In genomic region chr11:6393989-6394670, GRCh38 we compare ENCODE assay signal across 32 cellular contexts. TPM values are rescaled to one million over a fixed set of nuclear protein-coding genes. Genes with fewer than 3 reads are reported as not detected.
DNase-seq lines count a peak whose midpoint lies in the region; ATAC-seq and TF ChIP-seq lines count a peak whose summit lies in the region.
"Had no signal": no experiment of that assay in that cellular context is flagged by ENCODE, and none has a peak within 500 bp of the region (broad histone marks: within the 10 kb centered on the region; RNA-seq: fewer than 3 reads in every experiment).

No MANE protein-coding gene starts in this region.

- no peak for ATAC-seq in activated naive CD4-positive, alpha-beta T cell treated with anti-CD3 and anti-CD28 coated beads, Interleukin-2, amount 50 U/mL, for 72 hours
- no peak for ATAC-seq in HG02759 (IDR thresholded peaks at IDR 0.05; ENCODE audit: unreplicated experiment)
- ATAC-seq: activated CD4-positive, alpha-beta T cell treated with anti-CD3 and anti-CD28 coated beads for 36 hours; activated T-cell treated with anti-CD3 and anti-CD28 coated beads, Interleukin-2, amount 50 U/mL, for 72 hours; foreskin keratinocyte; heart right ventricle; HepG2; sciatic nerve had no signal

- H3K4me1 Mint-ChIP-seq in activated naive CD4-positive, alpha-beta T cell treated with anti-CD3 and anti-CD28 coated beads, Interleukin-2, amount 10 ng/mL, durations not matched to agents 7 days and 5 days = peaks cover 42% of the 10 kb centered on the region
- peaks cover 32% of the 10 kb centered on the region for H3K4me1 Mint-ChIP-seq in chondrocyte (ENCODE audit: low read depth)

- CTCF ChIA-PET in activated naive CD4-positive, alpha-beta T cell treated with anti-CD3 and anti-CD28 coated beads, Interleukin-2, amount 10 ng/mL, durations not matched to agents 7 days and 5 days (lab: Charles Lee) = interaction anchor here (1.4 to 4.3 kb wide), 3 partner anchors 8 to 40 kb away, joined by 4 to 22 read pairs (median 6); no protein-coding TSS in a partner anchor

- H3K27ac Mint-ChIP-seq in activated naive CD4-positive, alpha-beta T cell treated with anti-CD3 and anti-CD28 coated beads, Interleukin-2, amount 10 ng/mL, durations not matched to agents 7 days and 5 days = peak overlapping the region; percentile 58
- H3K27ac Mint-ChIP-seq in activated naive CD4-positive, alpha-beta T cell treated with anti-CD3 and anti-CD28 coated beads, Interleukin-2, amount 50 U/mL, for 72 hours = peak overlapping the region in 1 of 2 donors; percentile 30
- H3K27ac Mint-ChIP-seq in chondrocyte (ENCODE audit: unreplicated experiment) = peak overlapping the region; percentile 32
- H3K27ac Mint-ChIP-seq: activated CD4-positive, alpha-beta T cell treated with anti-CD3 and anti-CD28 coated beads for 36 hours; activated T-cell treated with anti-CD3 and anti-CD28 coated beads, Interleukin-2, amount 50 U/mL, for 72 hours; endodermal cell had no signal

- no peak overlapping the region for H3K4me3 Mint-ChIP-seq in activated naive CD4-positive, alpha-beta T cell treated with anti-CD3 and anti-CD28 coated beads, Interleukin-2, amount 10 ng/mL, durations not matched to agents 7 days and 5 days
- H3K4me3 Mint-ChIP-seq in chondrocyte (ENCODE audit: unreplicated experiment) = no peak overlapping the region
- H3K4me3 Mint-ChIP-seq: activated CD4-positive, alpha-beta T cell treated with anti-CD3 and anti-CD28 coated beads for 36 hours; activated naive CD4-positive, alpha-beta T cell treated with anti-CD3 and anti-CD28 coated beads for 36 hours; activated T-cell treated with anti-CD3 and anti-CD28 coated beads, Interleukin-2, amount 50 U/mL, for 72 hours; endodermal cell had no signal

- TF ChIP-seq CTCF in chondrocyte (IDR thresholded peaks at IDR 0.05) = no peak

- no peaks in the 10 kb centered on the region for H3K9me3 Mint-ChIP-seq in activated naive CD4-positive, alpha-beta T cell treated with anti-CD3 and anti-CD28 coated beads, Interleukin-2, amount 10 ng/mL, durations not matched to agents 7 days and 5 days
- no peaks in the 10 kb centered on the region for H3K9me3 Mint-ChIP-seq in activated naive CD4-positive, alpha-beta T cell treated with anti-CD3 and anti-CD28 coated beads, Interleukin-2, amount 50 U/mL, for 72 hours
- H3K9me3 Mint-ChIP-seq in chondrocyte (ENCODE audit: low read depth) = no peaks in the 10 kb centered on the region
- H3K9me3 Mint-ChIP-seq: activated naive CD4-positive, alpha-beta T cell treated with anti-CD3 and anti-CD28 coated beads for 36 hours; activated T-cell treated with anti-CD3 and anti-CD28 coated beads, Interleukin-2, amount 50 U/mL, for 72 hours; endodermal cell had no signal

- DNase-seq in activated naive CD4-positive, alpha-beta T cell treated with anti-CD3 and anti-CD28 coated beads, Interleukin-2, amount 10 ng/mL, durations not matched to agents 7 days and 5 days = no peak
- no peak for DNase-seq in activated naive CD4-positive, alpha-beta T cell treated with anti-CD3 and anti-CD28 coated beads, Interleukin-2, amount 50 U/mL, for 72 hours (ENCODE audit: low spot score in 2 of 2)
- DNase-seq in NCI-H1694 (lab: John Stamatoyannopoulos, UW) (peak; percentile 21), chondrocyte (ENCODE audit: low spot score) (no peak), substantia nigra (lab: John Stamatoyannopoulos, UW) (peak in 2 of 49 donors; percentile 36 to 67), NCI-H146 treated with DMSO at 0.1 percent for 48 hours (lab: John Stamatoyannopoulos, UW; ENCODE audit: unreplicated experiment) (no peak), NCI-H510A treated with DMSO at 0.1 percent for 48 hours (lab: John Stamatoyannopoulos, UW) (no peak)
- DNase-seq: activated CD4-positive, alpha-beta T cell treated with anti-CD3 and anti-CD28 coated beads for 36 hours; activated naive CD4-positive, alpha-beta T cell treated with anti-CD3 and anti-CD28 coated beads for 36 hours; activated T-cell treated with anti-CD3 and anti-CD28 coated beads, Interleukin-2, amount 50 U/mL, for 72 hours; anterior cingulate cortex; DMS79 treated with DMSO at 0.1 percent for 48 hours; endodermal cell; esophagus squamous epithelium; foreskin keratinocyte; GF-D8; HCEC 1CT; heart right ventricle; Kasumi-1; kidney; NCI-H1417; NCI-H2081 treated with DMSO at 0.1 percent for 48 hours; NCI-H226; PC-9; Right ventricle myocardium superior; stimulated activated CD8-positive, alpha-beta memory T cell treated with anti-CD3 and anti-CD28 coated beads, Interleukin-4, amount 100 ng/mL, for 48 hours; transverse colon had no signal

- peaks cover 72% of the 10 kb centered on the region for H3K36me3 Mint-ChIP-seq in activated naive CD4-positive, alpha-beta T cell treated with anti-CD3 and anti-CD28 coated beads, Interleukin-2, amount 10 ng/mL, durations not matched to agents 7 days and 5 days
- peaks cover 12 to 13% of the 10 kb centered on the region in 2 donors for H3K36me3 Mint-ChIP-seq in activated naive CD4-positive, alpha-beta T cell treated with anti-CD3 and anti-CD28 coated beads, Interleukin-2, amount 50 U/mL, for 72 hours
- H3K36me3 Mint-ChIP-seq in chondrocyte (ENCODE audit: low read depth) = peaks cover 7% of the 10 kb centered on the region

- H3K27ac ChIP-seq in substantia nigra (ENCODE audit: low read depth, low read length, poor library complexity, severe bottlenecking) = peak overlapping the region; percentile 0
- H3K27ac ChIP-seq: foreskin keratinocyte, heart right ventricle, PC-9, prostate gland, transverse colon had no signal

- no peaks in the 10 kb centered on the region for H3K27me3 Mint-ChIP-seq in activated naive CD4-positive, alpha-beta T cell treated with anti-CD3 and anti-CD28 coated beads, Interleukin-2, amount 10 ng/mL, durations not matched to agents 7 days and 5 days
- no peaks in the 10 kb centered on the region for H3K27me3 Mint-ChIP-seq in chondrocyte (ENCODE audit: low read depth)
- H3K27me3 Mint-ChIP-seq: activated CD4-positive, alpha-beta T cell treated with anti-CD3 and anti-CD28 coated beads for 36 hours had no signal

RNA-seq across cellular contexts. Expression of gene SMPD1, which starts 3.9 kb away (rescaled TPM):
- 10 to 100 TPM; 13.1 to 24.8 TPM for total RNA-seq in activated naive CD4-positive, alpha-beta T cell treated with anti-CD3 and anti-CD28 coated beads, Interleukin-2, amount 50 U/mL, for 72 hours
- total RNA-seq in chondrocyte = 81.1 to 102 TPM (median 99.4 TPM) in 3 replicates

RNA-seq across cellular contexts. Expression of gene APBB1, which starts 24.8 kb away (rescaled TPM):
- 10 to 100 TPM; 40.0 to 72.5 TPM for total RNA-seq in activated naive CD4-positive, alpha-beta T cell treated with anti-CD3 and anti-CD28 coated beads, Interleukin-2, amount 50 U/mL, for 72 hours
- 34.5 to 42.5 TPM (median 36.4 TPM) in 3 replicates for total RNA-seq in chondrocyte

RNA-seq across cellular contexts. Expression of gene HPX, which starts 46.7 kb away (rescaled TPM):
- under 1 TPM; 0.41 to 0.55 TPM for total RNA-seq in activated naive CD4-positive, alpha-beta T cell treated with anti-CD3 and anti-CD28 coated beads, Interleukin-2, amount 50 U/mL, for 72 hours
- 2.6 to 3.8 TPM (median 3.2 TPM) in 3 replicates for total RNA-seq in chondrocyte
- total RNA-seq: myocyte had no signal
